In genomic region chr16:66516172-66516807, GRCh38 we compare ENCODE assay signal across 8 cellular contexts. TPM values are rescaled to one million over a fixed set of nuclear protein-coding genes. Genes with fewer than 3 reads are reported as not detected.
DNase-seq lines count a peak whose midpoint lies in the region; ATAC-seq and TF ChIP-seq lines count a peak whose summit lies in the region.

No MANE protein-coding gene starts in this region.

- H3K9me3 Mint-ChIP-seq in CD4-positive, alpha-beta T cell, result no peaks in the 10 kb centered on the region
- no peaks in the 10 kb centered on the region for H3K9me3 Mint-ChIP-seq in activated B cell treated with CpG ODN at 0.5 μM for 24 hours
- no peaks in the 10 kb centered on the region for H3K9me3 Mint-ChIP-seq in memory B cell

- ATAC-seq in CD4-positive, alpha-beta T cell (ENCODE audit: poor library complexity), result no peak
- ATAC-seq in HG02884 (IDR thresholded peaks at IDR 0.05; ENCODE audit: unreplicated experiment), result peak; percentile 5
- peak; percentile 21 for ATAC-seq in activated B cell treated with CpG ODN at 0.5 μM for 24 hours (ENCODE audit: low read depth)
- no peak for ATAC-seq in memory B cell (ENCODE audit: low read depth)
- no peak for ATAC-seq in omental fat pad (ENCODE audit: low FRiP score)

- CTCF ChIA-PET in CD4-positive, alpha-beta T cell (lab: Charles Lee), result interaction anchor here (1.0 to 1.2 kb wide), 6 partner anchors 30 to 92 kb away, joined by 3 to 5 read pairs (median 4); no protein-coding TSS in a partner anchor
- CTCF ChIA-PET in activated B cell treated with CpG ODN at 0.5 μM for 24 hours (lab: Charles Lee), result interaction anchor here (0.9 to 1.3 kb wide), 4 partner anchors 35 to 159 kb away, joined by 3 to 5 read pairs (median 4); no protein-coding TSS in a partner anchor

- peak overlapping the region; percentile 94 for H3K27ac Mint-ChIP-seq in CD4-positive, alpha-beta T cell
- peak overlapping the region; percentile 99 for H3K27ac Mint-ChIP-seq in activated B cell treated with CpG ODN at 0.5 μM for 24 hours
- H3K27ac Mint-ChIP-seq in memory B cell, result peak overlapping the region; percentile 100

- no peaks in the 10 kb centered on the region for H3K36me3 Mint-ChIP-seq in CD4-positive, alpha-beta T cell (ENCODE audit: low read depth)
- H3K36me3 Mint-ChIP-seq in activated B cell treated with CpG ODN at 0.5 μM for 24 hours (ENCODE audit: low read depth) (no peaks in the 10 kb centered on the region), memory B cell (no peaks in the 10 kb centered on the region)

- TF ChIP-seq CTCF in CD4-positive, alpha-beta T cell (IDR thresholded peaks at IDR 0.05), result no peak
- no peak for TF ChIP-seq CTCF in activated B cell treated with CpG ODN at 0.5 μM for 24 hours (IDR thresholded peaks at IDR 0.05)
- TF ChIP-seq CTCF in omental fat pad (IDR thresholded peaks at IDR 0.05), result no peak

- peak overlapping the region; percentile 86 for H3K27ac ChIP-seq in CD4-positive, alpha-beta T cell (ENCODE audit: low read depth, low read length)

- POLR2A ChIA-PET in CD4-positive, alpha-beta T cell (lab: Charles Lee), result interaction anchor here (1.2 kb wide), 1 partner anchor 36 kb away, joined by 9 read pairs; the partner anchor contains the start of gene CKLF
- POLR2A ChIA-PET in activated B cell treated with CpG ODN at 0.5 μM for 24 hours (lab: Charles Lee), result interaction anchor here (0.7 to 9.8 kb wide), 3 partner anchors 34 to 73 kb away, joined by 3 to 162 read pairs (median 8); partner anchors contain the start of genes CKLF and TK2

- peaks cover 57% of the 10 kb centered on the region for H3K4me1 Mint-ChIP-seq in CD4-positive, alpha-beta T cell (ENCODE audit: low read depth)
- peaks cover 59% of the 10 kb centered on the region for H3K4me1 Mint-ChIP-seq in activated B cell treated with CpG ODN at 0.5 μM for 24 hours
- peaks cover 47% of the 10 kb centered on the region for H3K4me1 Mint-ChIP-seq in memory B cell

- DNase-seq in CD4-positive, alpha-beta T cell, result no peak
- DNase-seq in activated B cell treated with CpG ODN at 0.5 μM for 24 hours, result no peak
- DNase-seq in memory B cell (ENCODE audit: low spot score in 2 of 2), result no peak
- no peak for DNase-seq in NCI-H510A (lab: John Stamatoyannopoulos, UW)
- DNase-seq in HK-2 (ENCODE audit: unreplicated experiment), result no peak
- no peak for DNase-seq in effector CD8-positive, alpha-beta T cell (lab: John Stamatoyannopoulos, UW)
- no peak for DNase-seq in omental fat pad (ENCODE audit: low spot score)

- peak overlapping the region; percentile 70 for H3K4me3 Mint-ChIP-seq in CD4-positive, alpha-beta T cell
- peak overlapping the region; percentile 90 for H3K4me3 Mint-ChIP-seq in activated B cell treated with CpG ODN at 0.5 μM for 24 hours
- peak overlapping the region; percentile 87 for H3K4me3 Mint-ChIP-seq in memory B cell

- H3K27me3 ChIP-seq in CD4-positive, alpha-beta T cell (ENCODE audit: control insufficient read depth, insufficient read depth, low read length), result no peaks in the 10 kb centered on the region

- no peaks in the 10 kb centered on the region for H3K9me3 ChIP-seq in CD4-positive, alpha-beta T cell (ENCODE audit: control insufficient read depth, low read length)

- H3K27me3 Mint-ChIP-seq in CD4-positive, alpha-beta T cell, result no peaks in the 10 kb centered on the region
- H3K27me3 Mint-ChIP-seq in activated B cell treated with CpG ODN at 0.5 μM for 24 hours (no peaks in the 10 kb centered on the region), memory B cell (no peaks in the 10 kb centered on the region)

- intact Hi-C loops in CD4-positive, alpha-beta T cell (cut with DNase I, micrococcal nuclease), result loop anchor here (2.0 to 5.0 kb wide), 2 partner anchors 35 to 36 kb away; partner anchors contain the start of genes TK2 (in 2 of the 2) and CKLF (in 1 of the 2)
- intact Hi-C loops in activated B cell treated with CpG ODN at 0.5 μM for 24 hours (cut with micrococcal nuclease), result loop anchor here (1.0 to 2.0 kb wide), 4 partner anchors 8 to 109 kb away; no protein-coding TSS in a partner anchor

RNA-seq across cellular contexts. Expression of gene TK2, which starts 33.6 kb away (rescaled TPM):
- total RNA-seq in CD4-positive, alpha-beta T cell, result 1 to 10 TPM; 3.6 to 5.1 TPM
- 4.0 and 4.8 TPM in 2 replicates for total RNA-seq in activated B cell treated with CpG ODN at 0.5 μM for 24 hours
- total RNA-seq in omental fat pad, result 10 to 100 TPM; 39.9 to 69.7 (median 56.0) TPM

RNA-seq across cellular contexts. Expression of gene CKLF, which starts 36.1 kb away (rescaled TPM):
- total RNA-seq in CD4-positive, alpha-beta T cell, result 10 to 100 TPM; 10.6 to 14.1 TPM
- total RNA-seq in activated B cell treated with CpG ODN at 0.5 μM for 24 hours (12.1 and 20.0 TPM in 2 replicates), omental fat pad (10 to 100 TPM; 31.6 to 68.4 (median 49.2) TPM)

RNA-seq across cellular contexts. Expression of gene CMTM1, which starts 49.9 kb away (rescaled TPM):
- total RNA-seq in CD4-positive, alpha-beta T cell, result 1 to 10 TPM in 1 of 2 experiments, under 1 TPM in 1; 0.66 to 1.1 TPM
- total RNA-seq in activated B cell treated with CpG ODN at 0.5 μM for 24 hours, result 0.95 and 1.9 TPM in 2 replicates
- 1 to 10 TPM in 2 of 4 donors, under 1 TPM in 2; 0.93 to 1.1 (median 0.98) TPM for total RNA-seq in omental fat pad

Comparison
In these comparisons a context has a peak if more than half of its experiments do, and no peak if none do; other contexts are left out.
1. ATAC-seq: peak in HG02884 (single experiment) and activated B cell treated with CpG ODN at 0.5 μM for 24 hours (single experiment); none in CD4-positive, alpha-beta T cell (single experiment), memory B cell (single experiment) and omental fat pad (single experiment).
2. Peak in every context shown above with its lines, with median percentiles within 50 percentile points of each other: H3K27ac Mint-ChIP-seq and H3K4me3 Mint-ChIP-seq.